Comparison of ENCODE assay signal across 8 cellular contexts in genomic region chr3:115100172-115100571, GRCh38. TPM values are rescaled to one million over a fixed set of nuclear protein-coding genes. Genes with fewer than 3 reads are reported as not detected.
DNase-seq lines count a peak whose midpoint lies in the region; FAIRE-seq and TF ChIP-seq lines count a peak whose summit lies in the region.

No MANE protein-coding gene starts in this region.

- no peak for TF ChIP-seq CTCF in left ventricle myocardium inferior (IDR thresholded peaks at IDR 0.05; ENCODE audit: borderline replicate concordance)

- H3K4me3 Mint-ChIP-seq in activated naive CD8-positive, alpha-beta T cell treated with anti-CD3 and anti-CD28 coated beads for 36 hours, result peak overlapping the region; percentile 84

- H3K27me3 ChIP-seq in left ventricle myocardium inferior (ENCODE audit: low read depth) (no peaks in the 10 kb centered on the region), rectal smooth muscle tissue (ENCODE audit: control insufficient read depth, insufficient read depth, low read length) (no peaks in the 10 kb centered on the region)

- intact Hi-C loops in left ventricle myocardium inferior (cut with micrococcal nuclease), result no loop called here

- peaks cover 40% of the 10 kb centered on the region for H3K4me1 Mint-ChIP-seq in activated naive CD8-positive, alpha-beta T cell treated with anti-CD3 and anti-CD28 coated beads for 36 hours

- peaks cover 9% of the 10 kb centered on the region for H3K36me3 ChIP-seq in left ventricle myocardium inferior
- no peaks in the 10 kb centered on the region for H3K36me3 ChIP-seq in rectal smooth muscle tissue (ENCODE audit: control insufficient read depth, insufficient read depth, low read length)

- TF ChIP-seq POLR2A in H54 (IDR thresholded peaks at IDR 0.05; ENCODE audit: low read depth, low read length), result no peak

- peak overlapping the region; percentile 84 for H3K27ac Mint-ChIP-seq in activated naive CD8-positive, alpha-beta T cell treated with anti-CD3 and anti-CD28 coated beads for 36 hours

- no peaks in the 10 kb centered on the region for H3K27me3 Mint-ChIP-seq in activated naive CD8-positive, alpha-beta T cell treated with anti-CD3 and anti-CD28 coated beads for 36 hours

- peaks cover 12% of the 10 kb centered on the region for H3K36me3 Mint-ChIP-seq in activated naive CD8-positive, alpha-beta T cell treated with anti-CD3 and anti-CD28 coated beads for 36 hours

- DNase-seq in NCI-H446 (lab: John Stamatoyannopoulos, UW) (peak; percentile 23 to 30), NCI-H446 treated with DMSO at 0.1 percent for 48 hours (lab: John Stamatoyannopoulos, UW) (no peak), H54 (ENCODE audit: insufficient read length, low spot score) (peak; percentile 5), NCI-H2081 (lab: John Stamatoyannopoulos, UW) (peak; percentile 36 to 86), left ventricle myocardium inferior (no peak), germinal center (ENCODE audit: low spot score) (no peak)
- DNase-seq in activated naive CD8-positive, alpha-beta T cell treated with anti-CD3 and anti-CD28 coated beads for 36 hours, result peak; percentile 4

- H3K4me1 ChIP-seq in left ventricle myocardium inferior (peaks cover 67% of the 10 kb centered on the region), rectal smooth muscle tissue (ENCODE audit: control insufficient read depth, insufficient read depth, low read length) (peaks cover 8% of the 10 kb centered on the region)

- FAIRE-seq in H54 (lab: Jason Lieb, UNC), result peak; percentile 95

- H3K9ac ChIP-seq in rectal smooth muscle tissue (ENCODE audit: low read length), result no peak overlapping the region

- H3K9me3 ChIP-seq in left ventricle myocardium inferior (replicated peaks), result peaks cover 11% of the 10 kb centered on the region

- H3K9me3 Mint-ChIP-seq in activated naive CD8-positive, alpha-beta T cell treated with anti-CD3 and anti-CD28 coated beads for 36 hours, result peaks cover 8% of the 10 kb centered on the region

- peak overlapping the region; percentile 66 for H3K4me3 ChIP-seq in left ventricle myocardium inferior
- H3K4me3 ChIP-seq in rectal smooth muscle tissue (ENCODE audit: low read length), result peak overlapping the region; percentile 51

- peak overlapping the region; percentile 82 for H3K27ac ChIP-seq in left ventricle myocardium inferior (replicated peaks)
- H3K27ac ChIP-seq in rectal smooth muscle tissue (ENCODE audit: low read depth, low read length), result peak overlapping the region; percentile 62

RNA-seq across cellular contexts. Expression of gene ZBTB20, which starts 46.9 kb away (rescaled TPM):
- 1 to 10 TPM; 3.5 to 4.5 TPM for total RNA-seq in activated naive CD8-positive, alpha-beta T cell treated with anti-CD3 and anti-CD28 coated beads for 36 hours
- 62.0 TPM for total RNA-seq in left ventricle myocardium inferior

Comparison
In these comparisons a context has a peak if more than half of its experiments do, and no peak if none do; other contexts are left out.
1. DNase-seq: peak in NCI-H446 (2 of 2), H54 (single experiment), NCI-H2081 (2 of 2) and activated naive CD8-positive, alpha-beta T cell treated with anti-CD3 and anti-CD28 coated beads for 36 hours (single experiment); none in NCI-H446 treated with DMSO at 0.1 percent for 48 hours (single experiment), left ventricle myocardium inferior (single experiment) and germinal center (single experiment).
2. RNA of gene ZBTB20, which starts 46.9 kb away (total RNA-seq): 62.0 TPM in left ventricle myocardium inferior (single experiment); 3.5 to 4.5 TPM in activated naive CD8-positive, alpha-beta T cell treated with anti-CD3 and anti-CD28 coated beads for 36 hours; every median in the first group is over 10 times any median in the second.